8 cellular contexts compared by ENCODE assay signal in genomic region chr11:96235725-96236124, GRCh38.
DNase-seq lines count a peak whose midpoint lies in the region; ATAC-seq and TF ChIP-seq lines count a peak whose summit lies in the region.

No MANE protein-coding gene starts in this region.

- no peak for TF ChIP-seq CTCF in activated CD8-positive, alpha-beta T cell treated with anti-CD3 and anti-CD28 coated beads for 36 hours (IDR thresholded peaks at IDR 0.05)

- peak; percentile 88 for ATAC-seq in GM18870 (IDR thresholded peaks at IDR 0.05; ENCODE audit: unreplicated experiment)
- peak; percentile 84 for ATAC-seq in HG02642 (IDR thresholded peaks at IDR 0.05; ENCODE audit: poor library complexity, unreplicated experiment)
- ATAC-seq in activated CD8-positive, alpha-beta T cell treated with anti-CD3 and anti-CD28 coated beads for 36 hours = peak; percentile 98
- ATAC-seq in HG02623 (IDR thresholded peaks at IDR 0.05; ENCODE audit: unreplicated experiment) = no peak
- ATAC-seq in HG03139 (IDR thresholded peaks at IDR 0.05; ENCODE audit: unreplicated experiment) = no peak

- peaks cover 16% of the 10 kb centered on the region for H3K36me3 Mint-ChIP-seq in activated CD8-positive, alpha-beta T cell treated with anti-CD3 and anti-CD28 coated beads for 36 hours (ENCODE audit: low read depth)

- H3K27ac Mint-ChIP-seq in activated CD8-positive, alpha-beta T cell treated with anti-CD3 and anti-CD28 coated beads for 36 hours = peak overlapping the region; percentile 90

- POLR2A ChIA-PET in activated CD8-positive, alpha-beta T cell treated with anti-CD3 and anti-CD28 coated beads for 36 hours (lab: Charles Lee) = interaction anchor here (0.6 to 2.9 kb wide), 6 partner anchors 10 to 106 kb away, joined by 3 to 11 read pairs (median 3); partner anchors contain the start of gene MAML2

- H3K4me1 Mint-ChIP-seq in activated CD8-positive, alpha-beta T cell treated with anti-CD3 and anti-CD28 coated beads for 36 hours (ENCODE audit: low read depth) = peaks cover 22% of the 10 kb centered on the region

- intact Hi-C loops in activated CD8-positive, alpha-beta T cell treated with anti-CD3 and anti-CD28 coated beads for 36 hours (cut with micrococcal nuclease) = loop anchor here (5.0 kb wide), 1 partner anchor 223 kb away; no protein-coding TSS in a partner anchor

- no peaks in the 10 kb centered on the region for H3K9me3 Mint-ChIP-seq in activated CD8-positive, alpha-beta T cell treated with anti-CD3 and anti-CD28 coated beads for 36 hours

- peak; percentile 83 for DNase-seq in activated CD8-positive, alpha-beta T cell treated with anti-CD3 and anti-CD28 coated beads for 36 hours
- peak; percentile 63 to 64 for DNase-seq in stimulated activated CD4-positive, alpha-beta T cell treated with anti-CD3 and anti-CD28 coated beads, Interleukin-15, amount 100 ng/mL, for 48 hours (ENCODE audit: low read depth in 2 of 2)
- DNase-seq in foreskin melanocyte (no peak), DMS79 (lab: John Stamatoyannopoulos, UW) (no peak)

- H3K27me3 Mint-ChIP-seq in activated CD8-positive, alpha-beta T cell treated with anti-CD3 and anti-CD28 coated beads for 36 hours = no peaks in the 10 kb centered on the region

- H3K4me3 Mint-ChIP-seq in activated CD8-positive, alpha-beta T cell treated with anti-CD3 and anti-CD28 coated beads for 36 hours = peak overlapping the region; percentile 52

- CTCF ChIA-PET in activated CD8-positive, alpha-beta T cell treated with anti-CD3 and anti-CD28 coated beads for 36 hours (lab: Charles Lee) = interaction anchor here (0.8 to 12.3 kb wide), 10 partner anchors 14 to 387 kb away, joined by 3 to 132 read pairs (median 4); partner anchors contain the start of gene MAML2

Comparison
In these comparisons a context has a peak if more than half of its experiments do, and no peak if none do; other contexts are left out.
1. ATAC-seq: peak in GM18870 (single experiment), HG02642 (single experiment) and activated CD8-positive, alpha-beta T cell treated with anti-CD3 and anti-CD28 coated beads for 36 hours (single experiment); none in HG02623 (single experiment) and HG03139 (single experiment).
2. DNase-seq: peak in activated CD8-positive, alpha-beta T cell treated with anti-CD3 and anti-CD28 coated beads for 36 hours (single experiment) and stimulated activated CD4-positive, alpha-beta T cell treated with anti-CD3 and anti-CD28 coated beads, Interleukin-15, amount 100 ng/mL, for 48 hours (2 of 2); none in foreskin melanocyte (single experiment) and DMS79 (single experiment).